Comparison of ENCODE assay signal across 12 cellular contexts in genomic region chr2:206225435-206226232, GRCh38.
DNase-seq lines count a peak whose midpoint lies in the region; ATAC-seq and TF ChIP-seq lines count a peak whose summit lies in the region.
"Had no signal": no experiment of that assay in that cellular context is flagged by ENCODE, and none has a peak within 500 bp of the region (broad histone marks: within the 10 kb centered on the region; RNA-seq: fewer than 3 reads in every experiment).

No MANE protein-coding gene starts in this region.

- TF ChIP-seq CTCF in GM12865 (IDR thresholded peaks at IDR 0.05; ENCODE audit: insufficient read depth, low read depth, low read length, missing control alignments) = no peak

- H3K4me3 ChIP-seq in GM12865 (ENCODE audit: low read depth, low read length) = no peak overlapping the region
- H3K4me3 ChIP-seq: testis had no signal

- ATAC-seq in HG02571 (IDR thresholded peaks at IDR 0.05; ENCODE audit: unreplicated experiment) (peak; percentile 83), HG03432 (IDR thresholded peaks at IDR 0.05; ENCODE audit: unreplicated experiment) (peak; percentile 98)

- DNase-seq in GM12865 (ENCODE audit: low read depth) = peak; percentile 79
- peak; percentile 28 for DNase-seq in GM19238 (ENCODE audit: insufficient read length, low spot score)
- no peak for DNase-seq in NAMALWA (ENCODE audit: low spot score)
- DNase-seq in AML-193 (lab: John Stamatoyannopoulos, UW) = no peak
- no peak for DNase-seq in GF-D8 (lab: John Stamatoyannopoulos, UW)
- no peak for DNase-seq in effector CD4-positive, alpha-beta T cell
- DNase-seq: kidney, NCI-H345, SK-N-SH, testis had no signal

Comparison
In these comparisons a context has a peak if more than half of its experiments do, and no peak if none do; other contexts are left out.
1. DNase-seq: peak in GM12865 (single experiment) and GM19238 (single experiment); none in NAMALWA (single experiment), AML-193 (0 of 2), GF-D8 (single experiment) and effector CD4-positive, alpha-beta T cell (single experiment).